31 cellular contexts compared by ENCODE assay signal in the genomic region with DNA sequence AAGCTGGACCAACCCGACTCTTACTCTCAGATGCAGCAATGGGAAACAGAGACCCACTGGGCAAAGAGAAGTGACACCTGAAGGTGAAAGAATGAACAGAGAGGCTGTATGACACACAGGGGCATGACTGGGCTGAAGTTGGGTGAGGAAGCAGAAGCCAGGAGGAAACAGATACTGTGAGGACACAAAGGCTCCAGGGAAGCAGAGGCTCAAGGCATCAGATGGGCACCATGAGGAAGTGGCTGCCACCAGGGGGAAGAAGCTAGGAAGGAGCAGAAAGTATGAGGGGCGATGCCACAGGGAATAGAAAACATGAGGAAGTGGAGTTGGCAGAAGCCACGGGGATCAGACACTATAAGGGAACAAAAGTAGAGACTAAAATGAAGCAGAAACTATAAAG. TPM values are rescaled to one million over a fixed set of nuclear protein-coding genes. Genes with fewer than 3 reads are reported as not detected.
"Had no signal": no experiment of that assay in that cellular context is flagged by ENCODE, and none has a peak within 500 bp of the region (broad histone marks: within the 10 kb centered on the region; RNA-seq: fewer than 3 reads in every experiment).

No MANE protein-coding gene starts in this region.

- H3K4me3 ChIP-seq: coronary artery, dorsolateral prefrontal cortex, gastroesophageal sphincter, hepatocyte, neural progenitor cell, right atrium auricular region, spleen, testis, uterus had no signal

- H3K9me3 ChIP-seq: gastroesophageal sphincter, right atrium auricular region, spleen, testis, uterus had no signal

- H3K36me3 Mint-ChIP-seq: activated naive CD4-positive, alpha-beta T cell treated with anti-CD3 and anti-CD28 coated beads, Interleukin-2, amount 50 U/mL, for 24 hours; naive B cell had no signal

- H3K4me3 Mint-ChIP-seq: activated CD4-positive, alpha-beta memory T cell treated with anti-CD3 and anti-CD28 coated beads, Interleukin-2, amount 10 ng/mL, durations not matched to agents 7 days and 5 days; activated CD4-positive, alpha-beta T cell treated with anti-CD3 and anti-CD28 coated beads, Interleukin-2, amount 10 ng/mL, durations not matched to agents 7 days and 5 days; activated naive CD4-positive, alpha-beta T cell treated with anti-CD3 and anti-CD28 coated beads, Interleukin-2, amount 50 U/mL, for 24 hours; activated T-cell treated with anti-CD3 and anti-CD28 coated beads, Interleukin-2, amount 50 U/mL, for 24 hours; mesothelial cell of epicardium; naive B cell; neural progenitor cell; WTC11 had no signal

- H3K9me3 Mint-ChIP-seq: activated CD4-positive, alpha-beta memory T cell treated with anti-CD3 and anti-CD28 coated beads, Interleukin-2, amount 10 ng/mL, durations not matched to agents 7 days and 5 days; activated CD4-positive, alpha-beta T cell treated with anti-CD3 and anti-CD28 coated beads, Interleukin-2, amount 10 ng/mL, durations not matched to agents 7 days and 5 days; activated naive CD4-positive, alpha-beta T cell treated with anti-CD3 and anti-CD28 coated beads, Interleukin-2, amount 50 U/mL, for 24 hours; activated T-cell treated with anti-CD3 and anti-CD28 coated beads, Interleukin-2, amount 50 U/mL, for 24 hours; activated T-helper 2 cell treated with anti-CD3 and anti-CD28 coated beads, Interferon-gamma antibody, Interleukin-2, Interleukin-4, amounts not matched to agents 10 μg/mL and 5 μg/mL and 100 μg/mL, durations not matched to agents 14 hours and 24 hours and 36 hours; naive B cell had no signal

- FAIRE-seq: keratinocyte had no signal

- H2AFZ ChIP-seq: hepatocyte, neural progenitor cell had no signal

- H3K4me1 Mint-ChIP-seq: activated CD4-positive, alpha-beta memory T cell treated with anti-CD3 and anti-CD28 coated beads, Interleukin-2, amount 10 ng/mL, durations not matched to agents 7 days and 5 days; activated CD4-positive, alpha-beta T cell treated with anti-CD3 and anti-CD28 coated beads, Interleukin-2, amount 10 ng/mL, durations not matched to agents 7 days and 5 days; activated naive CD4-positive, alpha-beta T cell treated with anti-CD3 and anti-CD28 coated beads, Interleukin-2, amount 50 U/mL, for 24 hours; mesothelial cell of epicardium had no signal

- ATAC-seq: gastroesophageal sphincter, left cardiac atrium, WTC11 had no signal

- H3K4me2 ChIP-seq: hepatocyte, neural progenitor cell had no signal

- H3K27me3 ChIP-seq: dorsolateral prefrontal cortex, hepatocyte, neural progenitor cell, right atrium auricular region, testis, uterus had no signal

- DNase-seq: activated CD4-positive, alpha-beta memory T cell treated with anti-CD3 and anti-CD28 coated beads, Interleukin-2, amount 10 ng/mL, durations not matched to agents 7 days and 5 days; activated CD4-positive, alpha-beta T cell treated with anti-CD3 and anti-CD28 coated beads for 1 hour; activated CD4-positive, alpha-beta T cell treated with anti-CD3 and anti-CD28 coated beads, Interleukin-2, amount 10 ng/mL, durations not matched to agents 7 days and 5 days; activated CD8-positive, alpha-beta memory T cell treated with anti-CD3 and anti-CD28 coated beads, Interleukin-2, amount 50 U/mL, for 48 hours; activated T-cell treated with anti-CD3 and anti-CD28 coated beads, Interleukin-2, amount 50 U/mL, for 24 hours; cerebellar nuclear complex; dorsolateral prefrontal cortex; effector memory CD4-positive, alpha-beta T cell; left cardiac atrium; mammary epithelial cell; naive B cell; spleen; stimulated activated naive CD4-positive, alpha-beta T cell; T-helper 2 cell; testis; trophoblast cell; uterus had no signal

- H3K4me1 ChIP-seq: gastroesophageal sphincter, right atrium auricular region, spleen, testis, uterus had no signal

- H3K27ac Mint-ChIP-seq: activated CD4-positive, alpha-beta memory T cell treated with anti-CD3 and anti-CD28 coated beads, Interleukin-2, amount 10 ng/mL, durations not matched to agents 7 days and 5 days; activated CD4-positive, alpha-beta T cell treated with anti-CD3 and anti-CD28 coated beads, Interleukin-2, amount 10 ng/mL, durations not matched to agents 7 days and 5 days; activated naive CD4-positive, alpha-beta T cell treated with anti-CD3 and anti-CD28 coated beads, Interleukin-2, amount 50 U/mL, for 24 hours; activated T-cell treated with anti-CD3 and anti-CD28 coated beads, Interleukin-2, amount 50 U/mL, for 24 hours; activated T-helper 2 cell treated with anti-CD3 and anti-CD28 coated beads, Interferon-gamma antibody, Interleukin-2, Interleukin-4, amounts not matched to agents 10 μg/mL and 5 μg/mL and 100 μg/mL, durations not matched to agents 14 hours and 24 hours and 36 hours; mesothelial cell of epicardium; naive B cell; neural progenitor cell; WTC11 had no signal

- H3K27ac ChIP-seq: coronary artery, gastroesophageal sphincter, hepatocyte, neural progenitor cell, right atrium auricular region, spleen, testis, uterus had no signal

- H3K36me3 ChIP-seq: gastroesophageal sphincter, neural progenitor cell, right atrium auricular region, spleen, uterus had no signal

- H3K9ac ChIP-seq: neural progenitor cell had no signal

- H3K79me2 ChIP-seq: hepatocyte had no signal

RNA-seq across cellular contexts. Expression of gene OCSTAMP, which starts 30.9 kb away (rescaled TPM):
- total RNA-seq: activated CD4-positive, alpha-beta T cell treated with anti-CD3 and anti-CD28 coated beads, Interleukin-2, amount 10 ng/mL, durations not matched to agents 7 days and 5 days; activated T-helper 2 cell treated with anti-CD3 and anti-CD28 coated beads, Interferon-gamma antibody, Interleukin-2, Interleukin-4, amounts not matched to agents 10 μg/mL and 5 μg/mL and 100 μg/mL, durations not matched to agents 14 hours and 24 hours and 36 hours; fibroblast of lung; fibroblast of villous mesenchyme; gastroesophageal sphincter; hepatocyte; left cardiac atrium; liver; mammary epithelial cell; mesothelial cell of epicardium; pulmonary artery endothelial cell; right atrium auricular region; spleen; uterus; WTC11 had no signal
- polyA plus RNA-seq: fibroblast of lung, hepatocyte, keratinocyte, liver, mammary epithelial cell, spleen had no signal
